In the genomic region with DNA sequence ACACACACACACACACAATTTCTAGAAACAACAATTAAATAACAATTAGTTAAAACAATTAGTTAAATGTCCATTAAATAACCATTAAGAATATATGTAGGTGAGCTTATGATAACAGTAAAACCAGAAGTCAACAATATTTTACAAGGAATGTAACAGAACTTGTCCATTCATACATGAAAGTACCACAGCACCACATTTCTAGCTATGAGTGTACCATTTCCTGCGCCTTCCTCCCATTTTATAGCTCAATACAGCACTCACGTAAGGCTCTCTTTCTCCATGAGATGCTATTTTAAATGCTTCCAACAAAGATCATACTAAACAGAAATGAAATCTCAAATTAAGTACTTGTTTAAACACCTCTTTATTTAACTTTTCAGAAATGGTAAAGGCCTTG, we compare ENCODE assay signal across 20 cellular contexts.
DNase-seq lines count a peak whose midpoint lies in the region; ATAC-seq, FAIRE-seq and TF ChIP-seq lines count a peak whose summit lies in the region.
"Had no signal": no experiment of that assay in that cellular context is flagged by ENCODE, and none has a peak within 500 bp of the region (broad histone marks: within the 10 kb centered on the region; RNA-seq: fewer than 3 reads in every experiment).

No MANE protein-coding gene starts in this region.

- SMC1A ChIA-PET in GM12878 (lab: Charles Lee; ENCODE audit: uncharacterized antibody, unreplicated experiment) = interaction anchor here (0.9 to 1.2 kb wide), 3 partner anchors 8 to 16 kb away, joined by 3 read pairs; no protein-coding TSS in a partner anchor

- H3K36me3 ChIP-seq in GM12878 (ENCODE audit: control insufficient read depth in 2 of 2, insufficient read depth in 2 of 2, low read length in 1 of 2) = no peaks in the 10 kb centered on the region
- H3K36me3 ChIP-seq: BLaER1 had no signal

- no peak overlapping the region for H3K4me3 Mint-ChIP-seq in natural killer cell treated with Interleukin-12 subunit alpha and Interleukin-12 subunit beta and Interleukin-15 and Interleukin-18, amount 100 ng/mL, for 72 hours
- H3K4me3 Mint-ChIP-seq: B cell; CD4-positive, CD25-positive, alpha-beta regulatory T cell; CD8-positive, alpha-beta T cell had no signal

- TF ChIP-seq RAD21 in GM12878 (IDR thresholded peaks at IDR 0.05; ENCODE audit: insufficient read depth, low read depth, low read length) = no peak

- no peaks in the 10 kb centered on the region for H3K4me1 Mint-ChIP-seq in natural killer cell treated with Interleukin-12 subunit alpha and Interleukin-12 subunit beta and Interleukin-15 and Interleukin-18, amount 100 ng/mL, for 72 hours (ENCODE audit: low read depth in 2 of 2)
- H3K4me1 Mint-ChIP-seq: B cell; CD4-positive, CD25-positive, alpha-beta regulatory T cell had no signal

- no peak for FAIRE-seq in GM12878 (lab: Jason Lieb, UNC)
- FAIRE-seq: G401.6, GM18507, H1 had no signal

- DNase-seq in GM12878 (ENCODE audit: low read depth, low spot score) (no peak), NCI-H526 treated with DMSO at 0.1 percent for 48 hours (lab: John Stamatoyannopoulos, UW) (no peak)
- DNase-seq in natural killer cell treated with Interleukin-12 subunit alpha and Interleukin-12 subunit beta and Interleukin-15 and Interleukin-18, amount 100 ng/mL, for 72 hours (ENCODE audit: low spot score) = no peak
- DNase-seq: Caco-2; CD4-positive, CD25-positive, alpha-beta regulatory T cell; CD8-positive, alpha-beta T cell; DMS153; DND-41; GM23248; H7; HCEC 1CT had no signal

- in situ Hi-C loops in GM12878 (cut with MboI) = no loop called here

- H4K20me1 ChIP-seq in GM12878 (ENCODE audit: control insufficient read depth, insufficient read depth) = no peaks in the 10 kb centered on the region
- H4K20me1 ChIP-seq: BLaER1 had no signal

- peaks cover 12% of the 10 kb centered on the region for H3K9me3 Mint-ChIP-seq in natural killer cell treated with Interleukin-12 subunit alpha and Interleukin-12 subunit beta and Interleukin-15 and Interleukin-18, amount 100 ng/mL, for 72 hours

- intact Hi-C loops in GM12878 (cut with micrococcal nuclease; ENCODE audit: unreplicated experiment) = no loop called here

- CTCF ChIA-PET in GM12878 (lab: Yijun Ruan, JAX) = interaction anchor here (0.6 kb wide), 2 partner anchors 21 to 185 kb away, joined by 3 to 4 read pairs; no protein-coding TSS in a partner anchor

- no peaks in the 10 kb centered on the region for H3K27me3 ChIP-seq in GM12878 (replicated peaks in 1 of 2; ENCODE audit: control insufficient read depth in 2 of 2, insufficient read depth in 2 of 2, low read length in 1 of 2)
- H3K27me3 ChIP-seq: BLaER1 had no signal

- TF ChIP-seq CTCF in GM12878 (IDR thresholded peaks at IDR 0.05 in 2 of 3, conservative IDR thresholded peaks at IDR 0.05 in 1 of 3; ENCODE audit: control insufficient read depth in 2 of 3, extremely low read depth in 1 of 3, insufficient read depth in 1 of 3, low read depth in 3 of 3, low read length in 3 of 3) = no peak

- 0% methylated on average over 2 of the region's 2 CpGs for WGBS in GM12878 (ENCODE audit: insufficient coverage, insufficient replicate concordance, low lambda C conversion rate, missing lambda C conversion rate)

- RAD21 ChIA-PET in GM12878 (lab: Charles Lee; ENCODE audit: unreplicated experiment) = no interaction called here

- no peak overlapping the region for H2AFZ ChIP-seq in GM12878 (ENCODE audit: control insufficient read depth, low read depth, low read length)
- H2AFZ ChIP-seq: GM23248 had no signal

- H3K9me3 ChIP-seq in GM12878 (replicated peaks; ENCODE audit: control insufficient read depth, insufficient read depth, low read length) = no peaks in the 10 kb centered on the region
- H3K9me3 ChIP-seq: BLaER1 had no signal

- H3K27me3 Mint-ChIP-seq in natural killer cell treated with Interleukin-12 subunit alpha and Interleukin-12 subunit beta and Interleukin-15 and Interleukin-18, amount 100 ng/mL, for 72 hours = no peaks in the 10 kb centered on the region
- H3K27me3 Mint-ChIP-seq: B cell; CD4-positive, CD25-positive, alpha-beta regulatory T cell had no signal

- TF ChIP-seq EP300 in GM12878 (IDR thresholded peaks at IDR 0.05; ENCODE audit: borderline replicate concordance in 1 of 2, control insufficient read depth in 1 of 2, low read depth in 2 of 2, low read length in 2 of 2) = no peak

- no peak overlapping the region for H3K27ac ChIP-seq in GM12878 (ENCODE audit: control insufficient read depth, insufficient read depth)
- H3K27ac ChIP-seq: BLaER1, C4-2B, GM23248 had no signal

- peak; percentile 58 for ATAC-seq in GM19438 (IDR thresholded peaks at IDR 0.05; ENCODE audit: low read depth, unreplicated experiment)
- ATAC-seq in HG03378 (IDR thresholded peaks at IDR 0.05; ENCODE audit: unreplicated experiment) = peak; percentile 54
- ATAC-seq in GM12878 = peak; percentile 32
- no peak for ATAC-seq in GM18861 (IDR thresholded peaks at IDR 0.05; ENCODE audit: unreplicated experiment)
- no peak for ATAC-seq in natural killer cell treated with Interleukin-12 subunit alpha and Interleukin-12 subunit beta and Interleukin-15 and Interleukin-18, amount 100 ng/mL, for 72 hours
- ATAC-seq: CD8-positive, alpha-beta T cell had no signal

- no peak for TF ChIP-seq POLR2A in GM12878 (IDR thresholded peaks at IDR 0.05; ENCODE audit: low read depth, low read length)

- H3K4me3 ChIP-seq in GM12878 = no peak overlapping the region
- H3K4me3 ChIP-seq: BLaER1, GM23248 had no signal

- no peaks in the 10 kb centered on the region for H3K4me1 ChIP-seq in GM12878 (ENCODE audit: control insufficient read depth, insufficient read depth, low read length)
- H3K4me1 ChIP-seq: BLaER1, Caco-2 had no signal

- POLR2A ChIA-PET in GM12878 (lab: Charles Lee) = no interaction called here

- H3K4me2 ChIP-seq in GM12878 (ENCODE audit: control insufficient read depth, insufficient read depth) = no peak overlapping the region
- H3K4me2 ChIP-seq: BLaER1 had no signal

- H3K36me3 Mint-ChIP-seq in natural killer cell treated with Interleukin-12 subunit alpha and Interleukin-12 subunit beta and Interleukin-15 and Interleukin-18, amount 100 ng/mL, for 72 hours = peaks cover 8% of the 10 kb centered on the region
- H3K36me3 Mint-ChIP-seq: CD4-positive, CD25-positive, alpha-beta regulatory T cell; CD8-positive, alpha-beta T cell had no signal

- H3K79me2 ChIP-seq in GM12878 (ENCODE audit: control insufficient read depth, insufficient read depth, low read length) = no peaks in the 10 kb centered on the region

- no peak overlapping the region for H3K27ac Mint-ChIP-seq in natural killer cell treated with Interleukin-12 subunit alpha and Interleukin-12 subunit beta and Interleukin-15 and Interleukin-18, amount 100 ng/mL, for 72 hours
- H3K27ac Mint-ChIP-seq: B cell; CD8-positive, alpha-beta T cell had no signal

- no peak overlapping the region for H3K9ac ChIP-seq in GM12878 (ENCODE audit: control insufficient read depth, insufficient read depth, low read length)
- H3K9ac ChIP-seq: BLaER1, GM23248 had no signal

- BruUV-seq in GM12878 (replicated peaks; lab: Mats Ljungman, UMichigan) = no TSS peak

TF ChIP-seq in GM12878, 131 proteins besides CTCF, POLR2A, EP300 and RAD21 (continues in another document):
- no peak for TF ChIP-seq MYB (IDR thresholded peaks at IDR 0.05; ENCODE audit: borderline replicate concordance, low read depth, low read length)
- TF ChIP-seq, protein P1, sequence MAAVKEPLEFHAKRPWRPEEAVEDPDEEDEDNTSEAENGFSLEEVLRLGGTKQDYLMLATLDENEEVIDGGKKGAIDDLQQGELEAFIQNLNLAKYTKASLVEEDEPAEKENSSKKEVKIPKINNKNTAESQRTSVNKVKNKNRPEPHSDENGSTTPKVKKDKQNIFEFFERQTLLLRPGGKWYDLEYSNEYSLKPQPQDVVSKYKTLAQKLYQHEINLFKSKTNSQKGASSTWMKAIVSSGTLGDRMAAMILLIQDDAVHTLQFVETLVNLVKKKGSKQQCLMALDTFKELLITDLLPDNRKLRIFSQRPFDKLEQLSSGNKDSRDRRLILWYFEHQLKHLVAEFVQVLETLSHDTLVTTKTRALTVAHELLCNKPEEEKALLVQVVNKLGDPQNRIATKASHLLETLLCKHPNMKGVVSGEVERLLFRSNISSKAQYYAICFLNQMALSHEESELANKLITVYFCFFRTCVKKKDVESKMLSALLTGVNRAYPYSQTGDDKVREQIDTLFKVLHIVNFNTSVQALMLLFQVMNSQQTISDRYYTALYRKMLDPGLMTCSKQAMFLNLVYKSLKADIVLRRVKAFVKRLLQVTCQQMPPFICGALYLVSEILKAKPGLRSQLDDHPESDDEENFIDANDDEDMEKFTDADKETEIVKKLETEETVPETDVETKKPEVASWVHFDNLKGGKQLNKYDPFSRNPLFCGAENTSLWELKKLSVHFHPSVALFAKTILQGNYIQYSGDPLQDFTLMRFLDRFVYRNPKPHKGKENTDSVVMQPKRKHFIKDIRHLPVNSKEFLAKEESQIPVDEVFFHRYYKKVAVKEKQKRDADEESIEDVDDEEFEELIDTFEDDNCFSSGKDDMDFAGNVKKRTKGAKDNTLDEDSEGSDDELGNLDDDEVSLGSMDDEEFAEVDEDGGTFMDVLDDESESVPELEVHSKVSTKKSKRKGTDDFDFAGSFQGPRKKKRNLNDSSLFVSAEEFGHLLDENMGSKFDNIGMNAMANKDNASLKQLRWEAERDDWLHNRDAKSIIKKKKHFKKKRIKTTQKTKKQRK (IDR thresholded peaks at IDR 0.05; ENCODE audit: low read depth, low read length) = no peak
- TF ChIP-seq FOS (IDR thresholded peaks at IDR 0.05; ENCODE audit: borderline replicate concordance, extremely low read depth, insufficient read length) = no peak
- no peak for TF ChIP-seq CBX5 (IDR thresholded peaks at IDR 0.05; ENCODE audit: low read depth)
- no peak for TF ChIP-seq ATF3 (IDR thresholded peaks at IDR 0.05; ENCODE audit: borderline replicate concordance, extremely low read depth, low read depth, low read length)

Comparison
In these comparisons a context has a peak if more than half of its experiments do, and no peak if none do; other contexts are left out.
1. ATAC-seq: peak in GM19438 (single experiment), HG03378 (single experiment) and GM12878 (single experiment); none in GM18861 (single experiment) and natural killer cell treated with Interleukin-12 subunit alpha and Interleukin-12 subunit beta and Interleukin-15 and Interleukin-18, amount 100 ng/mL, for 72 hours (0 of 2).